ENCODE assay signal across 8 cellular contexts in the genomic region with DNA sequence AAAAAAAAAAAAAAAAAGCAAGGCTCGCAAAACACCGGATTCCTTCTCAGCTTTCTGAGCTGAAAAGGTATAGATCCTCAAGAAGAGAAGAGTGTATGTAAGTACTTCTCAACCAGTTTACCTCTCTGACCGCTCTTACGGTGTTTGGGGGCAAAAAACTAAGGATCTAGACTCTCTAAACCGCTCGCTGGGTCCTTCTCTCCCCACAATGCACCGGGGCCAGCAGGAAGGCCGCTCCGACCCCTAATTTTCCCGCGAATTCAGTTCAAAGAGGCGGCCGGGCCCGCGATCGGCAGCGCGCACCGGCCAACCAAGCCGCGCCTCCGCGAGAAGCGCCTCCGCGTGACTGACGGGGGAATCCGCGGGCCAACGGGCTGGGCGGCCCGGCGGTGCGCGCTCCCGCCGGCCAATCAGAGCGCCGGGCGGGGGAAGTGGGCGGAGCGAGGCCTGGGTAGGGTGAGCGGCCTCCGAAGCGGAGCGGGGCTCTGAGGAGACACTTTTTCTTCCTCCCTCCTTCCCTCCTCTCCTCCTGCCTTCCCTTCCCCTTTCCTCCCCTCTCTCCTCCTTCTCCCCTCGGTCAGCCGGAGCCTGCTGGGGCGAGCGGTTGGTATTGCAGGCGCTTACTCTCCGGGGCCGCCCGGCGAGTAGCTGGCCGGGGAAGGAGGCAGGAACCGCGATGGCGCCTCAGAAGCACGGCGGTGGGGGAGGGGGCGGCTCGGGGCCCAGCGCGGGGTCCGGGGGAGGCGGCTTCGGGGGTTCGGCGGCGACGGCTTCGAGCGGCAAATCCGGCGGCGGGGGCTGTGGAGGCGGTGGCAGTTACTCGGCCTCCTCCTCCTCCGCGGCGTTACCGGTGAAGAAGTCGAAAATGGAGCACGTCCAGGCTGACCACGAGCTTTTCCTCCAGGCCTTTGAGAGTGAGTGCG.
DNase-seq lines count a peak whose midpoint lies in the region; ATAC-seq and TF ChIP-seq lines count a peak whose summit lies in the region.
"Not testable (repeated sequence)": the region's sequence is repeated elsewhere in the genome, so short reads cannot be mapped to it uniquely, and the experiment has no call there.

No MANE protein-coding gene starts in this region.

- H3K4me3 ChIP-seq in GM12875 (ENCODE audit: low read depth, low read length) (peak overlapping the region; percentile 52), adipocyte (ENCODE audit: low read length) (peak overlapping the region; percentile 83), heart right ventricle (peak overlapping the region; percentile 72 to 93 (median 87)), tibial nerve (peak overlapping the region; percentile 77 to 93 (median 90))

- H3K9me3 Mint-ChIP-seq in T-cell, result not testable (repeated sequence)

- ATAC-seq in HG02763 (IDR thresholded peaks at IDR 0.05; ENCODE audit: unreplicated experiment), result peak; percentile 96
- peak; percentile 97 to 99 (median 98) for ATAC-seq in T-cell (replicated peaks in 1 of 4)
- ATAC-seq in heart right ventricle, result peak; percentile 96 to 99 (median 99)

- H3K4me1 ChIP-seq in adipocyte (ENCODE audit: control insufficient read depth, insufficient read depth, low read length), result not testable (repeated sequence)
- H3K4me1 ChIP-seq in heart right ventricle (peaks cover 0 to 29% (median 20%) of the 10 kb centered on the region in 9 donors), tibial nerve (peaks cover 0 to 26% (median 0%) of the 10 kb centered on the region in 4 donors)

- POLR2A ChIA-PET in T-cell (lab: Charles Lee), result interaction anchor here (0.6 to 0.7 kb wide), 4 partner anchors 73 to 612 kb away, joined by 4 to 19 read pairs (median 8); no protein-coding TSS in a partner anchor

- not testable (repeated sequence) for H3K27me3 Mint-ChIP-seq in T-cell

- intact Hi-C loops in heart right ventricle (cut with DNase I); posterior cingulate gyrus (cut with DNase I): not testable (repeated sequence)

- H3K27ac Mint-ChIP-seq in T-cell, result peak overlapping the region; percentile 91 to 95

- H3K4me3 Mint-ChIP-seq in T-cell, result peak overlapping the region; percentile 90 to 96 (median 94)

- not testable (repeated sequence) for H3K36me3 ChIP-seq in adipocyte (ENCODE audit: control insufficient read depth, insufficient read depth, low read length, severe bottlenecking); tibial nerve
- peaks cover 0 to 18% (median 0%) of the 10 kb centered on the region in 9 donors for H3K36me3 ChIP-seq in heart right ventricle

- TF ChIP-seq CTCF in GM12875 (IDR thresholded peaks at IDR 0.05; ENCODE audit: borderline replicate concordance, insufficient read depth, low read depth, low read length); heart right ventricle (IDR thresholded peaks at IDR 0.05): not testable (repeated sequence)
- peak in 1 of 5 experiments; percentile 27 for TF ChIP-seq CTCF in tibial nerve (IDR thresholded peaks at IDR 0.05)

- peak; percentile 83 for DNase-seq in NCI-H1436 (lab: John Stamatoyannopoulos, UW)
- DNase-seq in T-cell, result peak; percentile 53 to 89 (median 80)
- peak; percentile 86 for DNase-seq in adipocyte (ENCODE audit: low read depth)
- DNase-seq in heart right ventricle, result peak; percentile 83 to 88
- DNase-seq in posterior cingulate gyrus, result peak; percentile 53 to 98 (median 80)
- DNase-seq in tibial nerve (ENCODE audit: low spot score in 2 of 2), result peak; percentile 73 to 74

- not testable (repeated sequence) for H3K36me3 Mint-ChIP-seq in T-cell

- 1% methylated on average over 62 to 85 of the region's 87 CpGs for WGBS in heart right ventricle, 2 donors
- WGBS in tibial nerve, 2 donors, result 0% methylated on average over 42 to 67 of the region's 87 CpGs

- TF ChIP-seq POLR2A in tibial nerve (IDR thresholded peaks at IDR 0.05), result peak; percentile 60 to 89

- peak in 1 of 2 donors; percentile 85 for TF ChIP-seq EP300 in tibial nerve (IDR thresholded peaks at IDR 0.05)

- not testable (repeated sequence) for H3K27me3 ChIP-seq in adipocyte (replicated peaks; ENCODE audit: control insufficient read depth, insufficient read depth, low read length); heart right ventricle; tibial nerve

- peak overlapping the region in 9 of 10 donors; percentile 80 to 94 (median 91) for H3K27ac ChIP-seq in heart right ventricle
- H3K27ac ChIP-seq in tibial nerve, result peak overlapping the region; percentile 70 to 89 (median 88)

- not testable (repeated sequence) for H3K9me3 ChIP-seq in adipocyte (ENCODE audit: control insufficient read depth, low read length); heart right ventricle; tibial nerve

- peaks cover 29 to 43% (median 35%) of the 10 kb centered on the region in 3 donors for H3K4me1 Mint-ChIP-seq in T-cell

- peak overlapping the region; percentile 86 for H3K9ac ChIP-seq in adipocyte (ENCODE audit: low read length)

- CTCF ChIA-PET in T-cell (lab: Charles Lee), result interaction anchor here in 1 of 2 donors (1.0 kb wide), 1 partner anchor 28 kb away, joined by 5 read pairs; no protein-coding TSS in a partner anchor

Comparison
In these comparisons a context has a peak if more than half of its experiments do, and no peak if none do; other contexts are left out.
1. Peak in every context shown above with its lines: DNase-seq, ATAC-seq, H3K4me3 ChIP-seq and H3K27ac ChIP-seq.